Comparison of ENCODE assay signal across 25 cellular contexts in the genomic region with DNA sequence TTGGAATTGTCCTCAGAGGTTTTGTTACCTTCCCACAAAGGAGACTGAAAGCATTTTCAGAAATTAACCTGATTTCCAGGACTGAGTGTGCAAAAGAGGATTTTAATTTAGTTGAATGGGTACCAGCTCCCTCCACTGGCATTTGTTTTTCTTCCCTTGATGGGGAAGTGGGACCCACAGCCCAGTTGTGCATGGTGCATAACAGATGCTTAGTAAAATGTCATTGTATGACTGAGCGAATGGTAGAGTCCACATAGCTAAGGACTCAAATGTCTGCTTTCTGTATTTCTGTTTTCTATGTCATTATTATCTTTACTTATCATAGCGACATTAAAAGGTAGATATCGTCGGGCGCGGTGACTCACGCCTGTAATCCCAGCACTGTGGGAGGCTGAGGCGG.
DNase-seq lines count a peak whose midpoint lies in the region; ATAC-seq lines count a peak whose summit lies in the region.
"Had no signal": no experiment of that assay in that cellular context is flagged by ENCODE, and none has a peak within 500 bp of the region (broad histone marks: within the 10 kb centered on the region; RNA-seq: fewer than 3 reads in every experiment).

No MANE protein-coding gene starts in this region.

- H3K4me1 Mint-ChIP-seq in stimulated activated naive B cell treated with anti-CD40 and anti-IgM and Interleukin-4, amounts not matched to agents 10 μg/mL and 1 μg/mL and 100 μg/mL, for 72 hours, result peaks cover 0 to 6% of the 10 kb centered on the region in 2 donors
- H3K4me1 Mint-ChIP-seq: B cell; CD4-positive, alpha-beta memory T cell; CD8-positive, alpha-beta memory T cell had no signal

- DNase-seq in stimulated activated naive B cell treated with anti-CD40 and anti-IgM and Interleukin-4, amounts not matched to agents 10 μg/mL and 1 μg/mL and 100 μg/mL, for 72 hours, result no peak
- DNase-seq in NCI-H128 (lab: John Stamatoyannopoulos, UW; ENCODE audit: unreplicated experiment), result no peak
- DNase-seq: 8988T; ACHN; AML-193; BE2C; C1 segment of cervical spinal cord; Caco-2; Calu3; CD4-positive, alpha-beta memory T cell; CD4-positive, alpha-beta T cell; CD4-positive, CD25-positive, alpha-beta regulatory T cell; CD8-positive, alpha-beta memory T cell; CD8-positive, alpha-beta T cell; COR-L47; DMS 273 treated with DMSO at 0.1 percent for 48 hours; DMS153; DMS53; DMS79; DMS79 treated with DMSO at 0.1 percent for 48 hours; DND-41; EL had no signal

- H3K36me3 Mint-ChIP-seq in stimulated activated naive B cell treated with anti-CD40 and anti-IgM and Interleukin-4, amounts not matched to agents 10 μg/mL and 1 μg/mL and 100 μg/mL, for 72 hours, result no peaks in the 10 kb centered on the region
- H3K36me3 Mint-ChIP-seq: CD14-positive monocyte; CD4-positive, alpha-beta memory T cell; CD4-positive, CD25-positive, alpha-beta regulatory T cell; CD8-positive, alpha-beta memory T cell; CD8-positive, alpha-beta T cell had no signal

- peaks cover 49 to 66% of the 10 kb centered on the region in 2 donors for H3K27me3 Mint-ChIP-seq in stimulated activated naive B cell treated with anti-CD40 and anti-IgM and Interleukin-4, amounts not matched to agents 10 μg/mL and 1 μg/mL and 100 μg/mL, for 72 hours
- H3K27me3 Mint-ChIP-seq: CD4-positive, alpha-beta memory T cell; CD4-positive, alpha-beta T cell; CD4-positive, CD25-positive, alpha-beta regulatory T cell; CD8-positive, alpha-beta memory T cell had no signal

- ATAC-seq in stimulated activated naive B cell treated with anti-CD40 and anti-IgM and Interleukin-4, amounts not matched to agents 10 μg/mL and 1 μg/mL and 100 μg/mL, for 72 hours (replicated peaks), result peak; percentile 84 to 88
- ATAC-seq: A549; CD8-positive, alpha-beta T cell had no signal

- H3K4me3 Mint-ChIP-seq in stimulated activated naive B cell treated with anti-CD40 and anti-IgM and Interleukin-4, amounts not matched to agents 10 μg/mL and 1 μg/mL and 100 μg/mL, for 72 hours, result no peak overlapping the region
- H3K4me3 Mint-ChIP-seq: B cell; CD14-positive monocyte; CD4-positive, alpha-beta memory T cell; CD4-positive, alpha-beta T cell; CD4-positive, CD25-positive, alpha-beta regulatory T cell; CD8-positive, alpha-beta memory T cell; CD8-positive, alpha-beta T cell had no signal

- no peaks in the 10 kb centered on the region for H3K9me3 Mint-ChIP-seq in stimulated activated naive B cell treated with anti-CD40 and anti-IgM and Interleukin-4, amounts not matched to agents 10 μg/mL and 1 μg/mL and 100 μg/mL, for 72 hours
- H3K9me3 Mint-ChIP-seq: CD14-positive monocyte; CD4-positive, alpha-beta memory T cell; CD4-positive, alpha-beta T cell; CD8-positive, alpha-beta memory T cell; CD8-positive, alpha-beta T cell had no signal

- H3K27ac Mint-ChIP-seq in stimulated activated naive B cell treated with anti-CD40 and anti-IgM and Interleukin-4, amounts not matched to agents 10 μg/mL and 1 μg/mL and 100 μg/mL, for 72 hours, result no peak overlapping the region
- H3K27ac Mint-ChIP-seq: B cell; CD14-positive monocyte; CD4-positive, alpha-beta memory T cell; CD4-positive, alpha-beta T cell; CD4-positive, CD25-positive, alpha-beta regulatory T cell; CD8-positive, alpha-beta memory T cell; CD8-positive, alpha-beta T cell had no signal
